In the genomic region with DNA sequence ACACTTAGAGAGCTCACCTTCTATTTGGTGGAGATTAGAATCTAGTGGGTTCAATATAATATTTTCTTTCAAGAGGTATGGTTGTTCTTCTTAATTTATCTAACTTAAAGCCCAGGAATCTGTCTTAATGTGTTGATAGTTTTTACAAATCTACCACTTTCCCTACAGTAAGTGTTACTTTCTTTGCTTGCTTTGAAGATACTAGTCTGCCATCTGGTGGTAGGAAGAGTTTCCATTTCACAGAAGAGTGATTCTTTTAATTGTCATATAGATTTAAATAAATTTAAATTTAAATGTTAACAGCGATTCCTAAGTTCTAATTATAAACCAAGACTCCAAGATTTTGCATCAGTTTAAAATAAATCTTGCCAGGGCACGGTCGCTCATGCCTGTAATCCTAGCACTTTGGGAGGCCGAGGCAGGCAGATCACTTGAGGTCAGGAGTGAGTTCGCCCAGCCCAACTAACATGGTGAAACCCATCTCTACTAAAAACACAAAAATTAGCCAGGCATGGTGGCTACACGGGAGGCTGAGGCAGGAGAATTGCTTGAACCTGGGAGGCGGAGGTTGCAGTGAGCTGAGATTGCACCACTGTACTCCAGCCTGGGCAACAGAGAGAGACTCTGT, we compare ENCODE assay signal across 8 cellular contexts. TPM values are rescaled to one million over a fixed set of nuclear protein-coding genes. Genes with fewer than 3 reads are reported as not detected.
A peak's percentile ranks its signal among the peaks of the same experiment; 100 is the strongest.
DNase-seq lines count a peak whose midpoint lies in the region; ATAC-seq, FAIRE-seq and TF ChIP-seq lines count a peak whose summit lies in the region.

No MANE protein-coding gene starts in this region.

- no peak for TF ChIP-seq POLR2A in GM12878 (IDR thresholded peaks at IDR 0.05; ENCODE audit: low read depth, low read length)

- TF ChIP-seq RAD21 in GM12878 (IDR thresholded peaks at IDR 0.05; ENCODE audit: insufficient read depth, low read depth, low read length): peak; percentile 91

- no peaks in the 10 kb centered on the region for H3K4me1 ChIP-seq in GM12878 (ENCODE audit: control insufficient read depth, insufficient read depth, low read length)
- peaks cover 0 to 4% (median 0%) of the 10 kb centered on the region in 4 donors for H3K4me1 ChIP-seq in tibial artery

- H3K4me2 ChIP-seq in GM12878 (ENCODE audit: control insufficient read depth, insufficient read depth): no peak overlapping the region

- H2AFZ ChIP-seq in GM12878 (ENCODE audit: control insufficient read depth, low read depth, low read length): no peak overlapping the region

- WGBS in GM12878 (ENCODE audit: insufficient coverage, insufficient replicate concordance, low lambda C conversion rate, missing lambda C conversion rate): 68% methylated on average over 7 of the region's 7 CpGs

- H3K27ac ChIP-seq in GM12878 (ENCODE audit: control insufficient read depth, insufficient read depth): no peak overlapping the region
- H3K27ac ChIP-seq in tibial artery: peak overlapping the region in 1 of 2 donors; percentile 26

- intact Hi-C loops in GM12878 (cut with micrococcal nuclease; ENCODE audit: unreplicated experiment): loop anchor here (1.0 to 5.0 kb wide), 5 partner anchors 43 to 315 kb away; a partner anchor contains a TSS
- intact Hi-C loops in tibial artery (cut with DNase I; ENCODE audit: low total_unique reads): loop anchor here (5.0 kb wide), 1 partner anchor 89 kb away; no protein-coding TSS in a partner anchor

- TF ChIP-seq EP300 in GM12878 (IDR thresholded peaks at IDR 0.05; ENCODE audit: borderline replicate concordance in 1 of 2, control insufficient read depth in 1 of 2, low read depth in 2 of 2, low read length in 2 of 2): no peak

- peak; percentile 67 for ATAC-seq in GM18511 (IDR thresholded peaks at IDR 0.05; ENCODE audit: unreplicated experiment)
- ATAC-seq in GM12878: peak; percentile 74
- no peak for ATAC-seq in HG03520 (IDR thresholded peaks at IDR 0.05; ENCODE audit: unreplicated experiment)
- no peak for ATAC-seq in HG02981 (IDR thresholded peaks at IDR 0.05; ENCODE audit: unreplicated experiment)

- no peaks in the 10 kb centered on the region for H4K20me1 ChIP-seq in GM12878 (ENCODE audit: control insufficient read depth, insufficient read depth)

- H3K27me3 ChIP-seq in GM12878 (replicated peaks in 1 of 2; ENCODE audit: control insufficient read depth in 2 of 2, insufficient read depth in 2 of 2, low read length in 1 of 2) (no peaks in the 10 kb centered on the region), tibial artery (no peaks in the 10 kb centered on the region)

- in situ Hi-C loops in GM12878 (cut with MboI): no loop called here

- BruUV-seq in GM12878 (replicated peaks; lab: Mats Ljungman, UMichigan): no TSS peak

- RAD21 ChIA-PET in GM12878 (lab: Charles Lee; ENCODE audit: unreplicated experiment): interaction anchor here (0.7 to 7.1 kb wide), 10 partner anchors 43 to 970 kb away, joined by 3 to 80 read pairs (median 5); a partner anchor contains a TSS

- no peaks in the 10 kb centered on the region for H3K36me3 ChIP-seq in GM12878 (ENCODE audit: control insufficient read depth in 2 of 2, insufficient read depth in 2 of 2, low read length in 1 of 2)
- H3K36me3 ChIP-seq in tibial artery: peaks cover 0 to 4% (median 0%) of the 10 kb centered on the region in 3 donors

- CTCF ChIA-PET in GM12878 (lab: Yijun Ruan, JAX): interaction anchor here (0.6 to 9.4 kb wide), 32 partner anchors 8 to 318 kb away, joined by 3 to 201 read pairs (median 4); a partner anchor contains a TSS

- no peak for FAIRE-seq in GM12878 (lab: Jason Lieb, UNC)

- DNase-seq in CD1c-positive myeloid dendritic cell (ENCODE audit: extremely low spot score) (peak; percentile 48), MV-4-11 (lab: John Stamatoyannopoulos, UW) (peak; percentile 22), GM12878 (ENCODE audit: low read depth, low spot score) (peak; percentile 9), iris pigment epithelial cell (ENCODE audit: low read depth) (peak; percentile 65), tibial artery (no peak)

- SMC1A ChIA-PET in GM12878 (lab: Charles Lee; ENCODE audit: uncharacterized antibody, unreplicated experiment): interaction anchor here (0.8 to 9.3 kb wide), 19 partner anchors 11 to 315 kb away, joined by 3 to 110 read pairs (median 4); a partner anchor contains a TSS

- no peak overlapping the region for H3K4me3 ChIP-seq in GM12878
- no peak overlapping the region for H3K4me3 ChIP-seq in tibial artery

- H3K79me2 ChIP-seq in GM12878 (ENCODE audit: control insufficient read depth, insufficient read depth, low read length): no peaks in the 10 kb centered on the region

- TF ChIP-seq CTCF in GM12878 (IDR thresholded peaks at IDR 0.05 in 2 of 3, conservative IDR thresholded peaks at IDR 0.05 in 1 of 3; ENCODE audit: control insufficient read depth in 2 of 3, extremely low read depth in 1 of 3, insufficient read depth in 1 of 3, low read depth in 3 of 3, low read length in 3 of 3): peak; percentile 35 to 65 (median 52); a peak in 5 of 6 replicates
- peak; percentile 64 to 67 for TF ChIP-seq CTCF in tibial artery (IDR thresholded peaks at IDR 0.05)

- H3K9ac ChIP-seq in GM12878 (ENCODE audit: control insufficient read depth, insufficient read depth, low read length): no peak overlapping the region

- POLR2A ChIA-PET in GM12878 (lab: Charles Lee): no interaction called here

- no peaks in the 10 kb centered on the region for H3K9me3 ChIP-seq in GM12878 (replicated peaks; ENCODE audit: control insufficient read depth, insufficient read depth, low read length)
- H3K9me3 ChIP-seq in tibial artery: no peaks in the 10 kb centered on the region

TF ChIP-seq in GM12878, 131 proteins besides CTCF, POLR2A, EP300 and RAD21:
- TF ChIP-seq SMC3 (IDR thresholded peaks at IDR 0.05; ENCODE audit: borderline replicate concordance, low read length): peak; percentile 84
- no peak for TF ChIP-seq MEF2A (IDR thresholded peaks at IDR 0.05; ENCODE audit: insufficient read depth, low read depth, low read length)

RNA-seq across cellular contexts. Expression of a gene that starts 43.5 kb away (rescaled TPM):
- total RNA-seq in GM12878 (2013; cell fraction: nucleolus; rRNA removed): 15.4 and 17.2 TPM in 2 replicates
- total RNA-seq in GM12878 (2014; rRNA removed) (7.2 and 9.0 TPM in 2 replicates), GM12878 (2014; rRNA removed; fragmentation: Illumina TruSeq; extraction: Trizol) (13.6 and 14.5 TPM in 2 replicates), GM12878 (2021) (9.8 and 10.7 TPM in 2 replicates)
- polyA plus RNA-seq in GM12878 (2011; ENCODE audit: low read depth): 11.6 TPM
- polyA plus RNA-seq in GM12878 (2011; rRNA removed) (18.0 and 20.6 TPM in 2 replicates), GM12878 (2014; fragmentation: Illumina TruSeq; extraction: Trizol) (16.2 and 22.8 TPM in 2 replicates), GM12878 (2014; fragmentation: Nextera tagmentation; extraction: Ambion mirVana) (10 to 100 TPM in 1 of 2 experiments, 1 to 10 TPM in 1; 8.4 to 15.6 TPM), GM12878 (2014; rRNA removed) (13.3 and 13.6 TPM in 2 replicates), GM12878 (2016; fragmentation: Nextera tagmentation; extraction: Ambion mirVana) (10 to 100 TPM; 25.7 to 28.3 TPM)
- polyA plus RNA-seq in GM12878 (2011; cell fraction: cytosol; rRNA removed): 8.6 and 9.0 TPM in 2 replicates
- 8.8 and 12.6 TPM in 2 replicates for polyA plus RNA-seq in GM12878 (2011; cell fraction: nucleus; rRNA removed)
- polyA plus RNA-seq in GM12878 (2012): 11.7 and 12.9 TPM in 2 replicates
- 7.3 and 7.5 TPM in 2 replicates for polyA minus RNA-seq in GM12878 (2011; rRNA and poly(A)+ RNA removed)
- polyA minus RNA-seq in GM12878 (2011; cell fraction: cytosol; rRNA and poly(A)+ RNA removed): 1.5 and 3.3 TPM in 2 replicates
- polyA minus RNA-seq in GM12878 (2011; cell fraction: nucleus; rRNA and poly(A)+ RNA removed): 6.5 and 19.9 TPM in 2 replicates

Comparison
In these comparisons a context has a peak if more than half of its experiments do, and no peak if none do; other contexts are left out.
1. DNase-seq: peak in CD1c-positive myeloid dendritic cell (single experiment), MV-4-11 (single experiment), GM12878 (single experiment) and iris pigment epithelial cell (single experiment); none in tibial artery (0 of 2).
2. ATAC-seq: peak in GM18511 (single experiment) and GM12878 (single experiment); none in HG03520 (single experiment) and HG02981 (single experiment).